In genomic region chr3:107574650-107575049, GRCh38 we compare ENCODE assay signal across 8 cellular contexts. TPM values are rescaled to one million over a fixed set of nuclear protein-coding genes. Genes with fewer than 3 reads are reported as not detected.
A peak's percentile ranks its signal among the peaks of the same experiment; 100 is the strongest.
DNase-seq lines count a peak whose midpoint lies in the region; ATAC-seq and TF ChIP-seq lines count a peak whose summit lies in the region.

No MANE protein-coding gene starts in this region.

- no peak overlapping the region for H3K27ac ChIP-seq in spleen

- no peaks in the 10 kb centered on the region for H3K27me3 ChIP-seq in spleen (replicated peaks in 1 of 7)

- DNase-seq in AG08396 (ENCODE audit: low spot score) (peak; percentile 17), Right ventricle myocardium superior (no peak), spleen (no peak), iPS-NIHi7 (ENCODE audit: extremely low spot score) (no peak)

- TF ChIP-seq POLR2A in spleen (IDR thresholded peaks at IDR 0.05) = no peak

- no peaks in the 10 kb centered on the region for H3K9me3 ChIP-seq in spleen

- TF ChIP-seq CTCF in spleen (IDR thresholded peaks at IDR 0.05 in 8 of 11, conservative IDR thresholded peaks at IDR 0.05 in 3 of 11) = peak in 7 of 11 experiments; percentile 37 to 53 (median 45)

- peaks cover 0 to 6% (median 0%) of the 10 kb centered on the region in 6 donors for H3K36me3 ChIP-seq in spleen

- intact Hi-C loops in Right ventricle myocardium superior (cut with DNase I) = loop anchor here (10.0 kb wide), 2 partner anchors 80 to 170 kb away; no protein-coding TSS in a partner anchor
- intact Hi-C loops in spleen (cut with DNase I; ENCODE audit: low total_unique reads) = loop anchor here (10.0 kb wide), 2 partner anchors 80 to 160 kb away; no protein-coding TSS in a partner anchor

- ATAC-seq in GM18498 (IDR thresholded peaks at IDR 0.05; ENCODE audit: unreplicated experiment) = peak; percentile 83
- ATAC-seq in HG03460 (IDR thresholded peaks at IDR 0.05; ENCODE audit: unreplicated experiment) = peak; percentile 83
- ATAC-seq in SK-N-SH treated with all-trans-retinoic acid at 6 μM for 48 hours = peak; percentile 79
- ATAC-seq in Right ventricle myocardium superior (ENCODE audit: poor library complexity) = peak; percentile 69
- ATAC-seq in HG03139 (IDR thresholded peaks at IDR 0.05; ENCODE audit: unreplicated experiment) = no peak

- H3K4me3 ChIP-seq in spleen = no peak overlapping the region

- peaks cover 0 to 15% (median 0%) of the 10 kb centered on the region in 6 donors for H3K4me1 ChIP-seq in spleen

TF ChIP-seq in SK-N-SH treated with all-trans-retinoic acid at 6 μM for 48 hours, 23 proteins besides CTCF, POLR2A, EP300 and RAD21:
- TF ChIP-seq TCF4 (CRISPR knock-in tag; IDR thresholded peaks at IDR 0.05; ENCODE audit: borderline replicate concordance) (no peak), POU6F1 (CRISPR knock-in tag; IDR thresholded peaks at IDR 0.05; ENCODE audit: borderline replicate concordance, low read depth) (no peak)

RNA-seq across cellular contexts. Expression of gene BBX, which starts 51.9 kb away (rescaled TPM):
- total RNA-seq in Right ventricle myocardium superior (31.7 TPM), spleen (10 to 100 TPM; 70.0 to 98.5 (median 80.1) TPM)
- polyA plus RNA-seq in spleen = 10 to 100 TPM in 1 of 3 donors, 1 to 10 TPM in 2; 5.1 to 10.2 (median 5.8) TPM
